ENCODE assay signal across 8 cellular contexts in the genomic region with DNA sequence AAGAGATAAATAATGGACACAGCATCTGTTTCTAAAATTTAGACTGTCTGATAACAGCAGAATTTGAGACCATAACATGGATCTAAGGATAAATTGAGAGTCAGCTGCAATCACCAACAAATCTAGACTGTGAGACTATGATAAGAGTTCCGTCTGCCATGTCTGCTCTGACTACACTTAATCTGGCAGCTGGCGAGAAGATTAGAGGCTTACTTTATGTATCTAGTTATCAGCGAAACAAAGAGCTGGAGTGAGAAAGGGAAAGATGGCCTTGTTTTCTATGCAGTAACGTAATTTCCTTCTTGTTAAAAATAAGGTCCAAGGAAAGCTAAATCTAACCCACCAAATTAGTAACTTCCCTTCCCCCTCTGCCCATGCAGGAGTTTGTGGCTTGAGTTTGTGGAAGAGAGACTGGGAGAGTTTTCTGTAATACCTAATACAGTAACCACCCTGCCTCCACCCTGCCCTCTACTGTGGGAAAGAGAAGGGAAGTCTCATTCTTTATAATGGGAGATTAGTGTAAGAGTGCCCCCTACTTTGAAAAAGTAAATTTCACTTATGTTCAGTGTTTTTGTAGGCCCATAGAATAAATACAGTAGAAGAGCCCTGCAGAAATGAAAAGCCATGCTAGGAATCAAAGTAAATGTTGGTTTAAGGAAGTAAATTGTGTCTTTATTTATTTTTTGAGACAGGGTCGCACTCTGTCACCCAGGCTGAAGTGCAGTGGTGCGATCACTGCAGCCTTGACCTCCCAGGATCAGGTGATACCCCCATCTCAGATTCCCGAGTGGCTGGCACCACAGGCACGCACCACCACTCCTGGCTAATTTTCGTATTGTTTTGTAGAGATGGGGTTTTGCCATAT. TPM values are rescaled to one million over a fixed set of nuclear protein-coding genes. Genes with fewer than 3 reads are reported as not detected.
DNase-seq lines count a peak whose midpoint lies in the region; ATAC-seq and TF ChIP-seq lines count a peak whose summit lies in the region.

No MANE protein-coding gene starts in this region.

- no TSS peak for BruUV-seq in OCI-LY7 (replicated peaks; lab: Mats Ljungman, UMichigan)

- peak; percentile 70 for ATAC-seq in stimulated activated memory B cell treated with anti-CD40 and anti-IgM and Interleukin-4, amounts not matched to agents 10 μg/mL and 1 μg/mL and 100 μg/mL, for 72 hours
- ATAC-seq in GM18873 (IDR thresholded peaks at IDR 0.05; ENCODE audit: low FRiP score, unreplicated experiment) = no peak

- CTCF ChIA-PET in OCI-LY7 (lab: Charles Lee; ENCODE audit: unreplicated experiment) = no interaction called here

- no peak overlapping the region for H3K4me2 ChIP-seq in OCI-LY7 (ENCODE audit: low read length)

- peak overlapping the region; percentile 52 for H3K27ac Mint-ChIP-seq in stimulated activated memory B cell treated with anti-CD40 and anti-IgM and Interleukin-4, amounts not matched to agents 10 μg/mL and 1 μg/mL and 100 μg/mL, for 72 hours

- H4K20me1 ChIP-seq in OCI-LY7 (ENCODE audit: insufficient read depth, low read length) = 0 out of 2 replicates have a peak, but pooled peaks cover 9% of the 10 kb centered on the region

- H3K9me3 Mint-ChIP-seq in stimulated activated memory B cell treated with anti-CD40 and anti-IgM and Interleukin-4, amounts not matched to agents 10 μg/mL and 1 μg/mL and 100 μg/mL, for 72 hours = peaks cover 4% of the 10 kb centered on the region

- intact Hi-C loops in OCI-LY7 (cut with micrococcal nuclease; ENCODE audit: unreplicated experiment) = loop anchor here (1.0 kb wide), 1 partner anchor 100 kb away; no protein-coding TSS in a partner anchor

- H3K36me3 ChIP-seq in HAP-1 (replicated peaks) (no peaks in the 10 kb centered on the region; the same call in 1 of the 2 replicates), OCI-LY7 (ENCODE audit: insufficient read depth, low read length) (no peaks in the 10 kb centered on the region)

- POLR2A ChIA-PET in OCI-LY7 (lab: Charles Lee) = interaction anchor here (1.2 kb wide), 1 partner anchor 14 kb away, joined by 3 read pairs; no protein-coding TSS in a partner anchor

- H3K4me3 ChIP-seq in HAP-1 (no peak overlapping the region), OCI-LY7 (ENCODE audit: low read depth, low read length, poor library complexity, severe bottlenecking) (no peak overlapping the region), astrocyte of the spinal cord (ENCODE audit: low read depth, low read length) (no peak overlapping the region)

- H3K9me3 ChIP-seq in HAP-1 (no peaks in the 10 kb centered on the region), OCI-LY7 (ENCODE audit: low read length) (no peaks in the 10 kb centered on the region)

- H3K27ac ChIP-seq in OCI-LY7 (ENCODE audit: low read depth, low read length, poor library complexity, severe bottlenecking) = no peak overlapping the region

- DNase-seq in NCI-H2196 (lab: John Stamatoyannopoulos, UW; ENCODE audit: unreplicated experiment) (peak; percentile 19), NCI-H2196 treated with DMSO at 0.1 percent for 48 hours (lab: John Stamatoyannopoulos, UW; ENCODE audit: unreplicated experiment) (no peak), HAP-1 (ENCODE audit: low spot score in 2 of 2) (peak; percentile 52 to 69), OCI-LY7 (ENCODE audit: low spot score) (peak; percentile 70), astrocyte of the spinal cord (ENCODE audit: low read depth, low spot score) (peak; percentile 68), iPS-NIHi11 (ENCODE audit: low spot score) (peak; percentile 48)

- peaks cover 71% of the 10 kb centered on the region for H3K4me1 Mint-ChIP-seq in stimulated activated memory B cell treated with anti-CD40 and anti-IgM and Interleukin-4, amounts not matched to agents 10 μg/mL and 1 μg/mL and 100 μg/mL, for 72 hours

- no peaks in the 10 kb centered on the region for H3K9me2 ChIP-seq in OCI-LY7 (ENCODE audit: insufficient read depth, low read length)

- no peaks in the 10 kb centered on the region for H3K27me3 ChIP-seq in HAP-1 (ENCODE audit: low read depth)

- peak; percentile 89 for TF ChIP-seq CTCF in OCI-LY7 (conservative IDR thresholded peaks at IDR 0.05; ENCODE audit: low read length)
- TF ChIP-seq CTCF in astrocyte of the spinal cord (IDR thresholded peaks at IDR 0.05; ENCODE audit: low read depth, low read length) = peak; percentile 53

- peaks cover 7% of the 10 kb centered on the region; the same call in 1 of the 2 replicates for H3K79me2 ChIP-seq in OCI-LY7 (ENCODE audit: insufficient read depth, low read depth, low read length)

- H3K4me1 ChIP-seq in HAP-1 = peaks cover 10% of the 10 kb centered on the region
- H3K4me1 ChIP-seq in OCI-LY7 (ENCODE audit: insufficient read depth, low read length, poor library complexity, severe bottlenecking) = peaks cover 4% of the 10 kb centered on the region

- peaks cover 21% of the 10 kb centered on the region for H3K36me3 Mint-ChIP-seq in stimulated activated memory B cell treated with anti-CD40 and anti-IgM and Interleukin-4, amounts not matched to agents 10 μg/mL and 1 μg/mL and 100 μg/mL, for 72 hours

- no peak overlapping the region for H3K4me3 Mint-ChIP-seq in stimulated activated memory B cell treated with anti-CD40 and anti-IgM and Interleukin-4, amounts not matched to agents 10 μg/mL and 1 μg/mL and 100 μg/mL, for 72 hours

- no peak overlapping the region for H2AFZ ChIP-seq in OCI-LY7 (ENCODE audit: low read length)

- in situ Hi-C loops in HAP-1 (cut with MboI; ENCODE audit: low sequenced_read_pairs) (no loop called here), astrocyte of the spinal cord (cut with HindIII; ENCODE audit: low sequenced_read_pairs) (no loop called here)

- H3K27me3 Mint-ChIP-seq in stimulated activated memory B cell treated with anti-CD40 and anti-IgM and Interleukin-4, amounts not matched to agents 10 μg/mL and 1 μg/mL and 100 μg/mL, for 72 hours = no peaks in the 10 kb centered on the region

RNA-seq across cellular contexts. Expression of gene EML4, which starts 27.5 kb away (rescaled TPM):
- 36.6 and 37.1 TPM in 2 replicates for total RNA-seq in OCI-LY7 (2014; rRNA removed; shearing (Covaris generic))
- total RNA-seq in OCI-LY7 (2022) = 43.2 and 47.7 TPM in 2 replicates
